ENCODE assay signal across 28 cellular contexts in the genomic region with DNA sequence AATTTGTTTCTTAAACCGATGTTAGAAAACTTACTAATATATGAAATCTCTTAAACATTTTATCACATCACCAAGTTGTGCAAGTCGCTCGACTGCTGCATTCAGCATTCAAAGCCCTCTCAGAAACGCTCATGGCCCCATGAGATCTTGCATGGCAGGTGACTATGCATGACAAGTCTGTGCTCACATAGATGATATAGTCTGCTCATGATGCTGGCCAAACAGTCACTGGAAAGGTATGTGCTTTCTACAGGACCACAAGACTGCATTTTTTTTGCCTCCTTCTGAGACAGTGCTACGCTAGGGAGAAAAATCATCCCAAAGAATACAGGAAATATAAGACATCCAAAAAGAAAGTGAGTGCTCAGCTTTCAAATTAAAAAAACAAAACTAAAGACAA.
DNase-seq lines count a peak whose midpoint lies in the region; ATAC-seq and TF ChIP-seq lines count a peak whose summit lies in the region.
"Had no signal": no experiment of that assay in that cellular context is flagged by ENCODE, and none has a peak within 500 bp of the region (broad histone marks: within the 10 kb centered on the region; RNA-seq: fewer than 3 reads in every experiment).

No MANE protein-coding gene starts in this region.

- no peak overlapping the region for H3K4me3 ChIP-seq in adipocyte (ENCODE audit: low read length)
- H3K4me3 ChIP-seq in fibroblast of mammary gland (ENCODE audit: control insufficient read depth, low read depth, low read length), result no peak overlapping the region
- no peak overlapping the region for H3K4me3 ChIP-seq in tibial artery
- H3K4me3 ChIP-seq: A549; BLaER1 treated with 17β-estradiol and CSF1 and Interleukin-3, amounts not matched to agents 10 nM and 100 nM; breast epithelium; upper lobe of left lung had no signal

- H3K27me3 ChIP-seq in adipocyte (replicated peaks; ENCODE audit: control insufficient read depth, insufficient read depth, low read length) (no peaks in the 10 kb centered on the region), tibial artery (no peaks in the 10 kb centered on the region)
- H3K27me3 ChIP-seq: BLaER1 treated with 17β-estradiol and CSF1 and Interleukin-3, amounts not matched to agents 10 nM and 100 nM; breast epithelium; upper lobe of left lung had no signal

- intact Hi-C loops in tibial artery (cut with DNase I; ENCODE audit: low total_unique reads), result no loop called here

- TF ChIP-seq CTCF in fibroblast of mammary gland (conservative IDR thresholded peaks at IDR 0.05; ENCODE audit: control insufficient read depth, insufficient read depth, low read depth, low read length), result no peak
- TF ChIP-seq CTCF in tibial artery (IDR thresholded peaks at IDR 0.05), result no peak

- H3K27ac ChIP-seq in tibial artery, result no peak overlapping the region
- H3K27ac ChIP-seq: A549; BLaER1 treated with 17β-estradiol and CSF1 and Interleukin-3, amounts not matched to agents 10 nM and 100 nM; breast epithelium; epithelial cell of prostate; RWPE1; upper lobe of left lung had no signal

- H3K9ac ChIP-seq in adipocyte (ENCODE audit: low read length), result no peak overlapping the region
- H3K9ac ChIP-seq: BLaER1 treated with 17β-estradiol and CSF1 and Interleukin-3, amounts not matched to agents 10 nM and 100 nM had no signal

- H3K36me3 ChIP-seq in adipocyte (ENCODE audit: control insufficient read depth, insufficient read depth, low read length, severe bottlenecking), result peaks cover 83% of the 10 kb centered on the region
- peaks cover 0 to 12% (median 0%) of the 10 kb centered on the region in 3 donors for H3K36me3 ChIP-seq in tibial artery
- H3K36me3 ChIP-seq: breast epithelium had no signal

- H3K9me3 ChIP-seq in adipocyte (ENCODE audit: control insufficient read depth, low read length) (no peaks in the 10 kb centered on the region), tibial artery (no peaks in the 10 kb centered on the region)
- H3K9me3 ChIP-seq: A549, breast epithelium, upper lobe of left lung had no signal

- DNase-seq in AG20443 (ENCODE audit: low spot score) (peak; percentile 27), adipocyte (ENCODE audit: low read depth) (peak; percentile 21), fibroblast of mammary gland (ENCODE audit: low read depth) (peak; percentile 68), non-pigmented ciliary epithelial cell (ENCODE audit: low read depth) (peak; percentile 36), GDM1 (lab: John Stamatoyannopoulos, UW) (no peak), tibial artery (no peak)
- DNase-seq: activated CD4-positive, alpha-beta T cell treated with anti-CD3 and anti-CD28 coated beads, Interleukin-2, amount 50 U/mL, for 4 hours; activated CD4-positive, CD25-positive, alpha-beta regulatory T cell; activated naive CD4-positive, alpha-beta T cell; activated T-cell treated with anti-CD3 and anti-CD28 coated beads, Interleukin-2, amount 50 U/mL, for 72 hours; DMS53; effector CD4-positive, alpha-beta T cell; HCEC 1CT; naive thymus-derived CD8-positive, alpha-beta T cell; NCI-H1092; NCI-H187; NCI-H2227 treated with DMSO at 0.1 percent for 48 hours; NCI-H774; occipital lobe; T-helper 1 cell; upper lobe of left lung had no signal

- H3K4me1 ChIP-seq in adipocyte (ENCODE audit: control insufficient read depth, insufficient read depth, low read length), result peaks cover 8% of the 10 kb centered on the region
- no peaks in the 10 kb centered on the region for H3K4me1 ChIP-seq in tibial artery
- H3K4me1 ChIP-seq: A549; BLaER1 treated with 17β-estradiol and CSF1 and Interleukin-3, amounts not matched to agents 10 nM and 100 nM; breast epithelium; upper lobe of left lung had no signal

- ATAC-seq in HG02642 (IDR thresholded peaks at IDR 0.05; ENCODE audit: poor library complexity, unreplicated experiment), result no peak
- no peak for ATAC-seq in GM18858 (IDR thresholded peaks at IDR 0.05; ENCODE audit: unreplicated experiment)
- ATAC-seq: A549; activated T-cell treated with anti-CD3 and anti-CD28 coated beads, Interleukin-2, amount 50 U/mL, for 72 hours; naive thymus-derived CD8-positive, alpha-beta T cell had no signal

Comparison
In these comparisons a context has a peak if more than half of its experiments do, and no peak if none do; other contexts are left out.
1. DNase-seq: peak in AG20443 (single experiment), adipocyte (single experiment), fibroblast of mammary gland (single experiment) and non-pigmented ciliary epithelial cell (single experiment); none in GDM1 (single experiment) and tibial artery (0 of 2).